1 cellular context compared by ENCODE assay signal in genomic region chr6:24743944-24744335, GRCh38.
TF ChIP-seq lines count a peak whose summit lies in the region.

No MANE protein-coding gene starts in this region.

TF ChIP-seq in HCT116, 20 proteins besides CTCF, POLR2A, EP300 and RAD21 (continued from another document):
- TF ChIP-seq, protein P1, sequence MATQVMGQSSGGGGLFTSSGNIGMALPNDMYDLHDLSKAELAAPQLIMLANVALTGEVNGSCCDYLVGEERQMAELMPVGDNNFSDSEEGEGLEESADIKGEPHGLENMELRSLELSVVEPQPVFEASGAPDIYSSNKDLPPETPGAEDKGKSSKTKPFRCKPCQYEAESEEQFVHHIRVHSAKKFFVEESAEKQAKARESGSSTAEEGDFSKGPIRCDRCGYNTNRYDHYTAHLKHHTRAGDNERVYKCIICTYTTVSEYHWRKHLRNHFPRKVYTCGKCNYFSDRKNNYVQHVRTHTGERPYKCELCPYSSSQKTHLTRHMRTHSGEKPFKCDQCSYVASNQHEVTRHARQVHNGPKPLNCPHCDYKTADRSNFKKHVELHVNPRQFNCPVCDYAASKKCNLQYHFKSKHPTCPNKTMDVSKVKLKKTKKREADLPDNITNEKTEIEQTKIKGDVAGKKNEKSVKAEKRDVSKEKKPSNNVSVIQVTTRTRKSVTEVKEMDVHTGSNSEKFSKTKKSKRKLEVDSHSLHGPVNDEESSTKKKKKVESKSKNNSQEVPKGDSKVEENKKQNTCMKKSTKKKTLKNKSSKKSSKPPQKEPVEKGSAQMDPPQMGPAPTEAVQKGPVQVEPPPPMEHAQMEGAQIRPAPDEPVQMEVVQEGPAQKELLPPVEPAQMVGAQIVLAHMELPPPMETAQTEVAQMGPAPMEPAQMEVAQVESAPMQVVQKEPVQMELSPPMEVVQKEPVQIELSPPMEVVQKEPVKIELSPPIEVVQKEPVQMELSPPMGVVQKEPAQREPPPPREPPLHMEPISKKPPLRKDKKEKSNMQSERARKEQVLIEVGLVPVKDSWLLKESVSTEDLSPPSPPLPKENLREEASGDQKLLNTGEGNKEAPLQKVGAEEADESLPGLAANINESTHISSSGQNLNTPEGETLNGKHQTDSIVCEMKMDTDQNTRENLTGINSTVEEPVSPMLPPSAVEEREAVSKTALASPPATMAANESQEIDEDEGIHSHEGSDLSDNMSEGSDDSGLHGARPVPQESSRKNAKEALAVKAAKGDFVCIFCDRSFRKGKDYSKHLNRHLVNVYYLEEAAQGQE (IDR thresholded peaks at IDR 0.05; ENCODE audit: low read depth): no peak
- TF ChIP-seq TCF7L2 (IDR thresholded peaks at IDR 0.05; ENCODE audit: borderline replicate concordance, extremely low read depth, insufficient read depth, insufficient read length): no peak
- TF ChIP-seq CBX3 (IDR thresholded peaks at IDR 0.05; ENCODE audit: low read depth): no peak
